Comparison of ENCODE assay signal across 34 cellular contexts in the genomic region with DNA sequence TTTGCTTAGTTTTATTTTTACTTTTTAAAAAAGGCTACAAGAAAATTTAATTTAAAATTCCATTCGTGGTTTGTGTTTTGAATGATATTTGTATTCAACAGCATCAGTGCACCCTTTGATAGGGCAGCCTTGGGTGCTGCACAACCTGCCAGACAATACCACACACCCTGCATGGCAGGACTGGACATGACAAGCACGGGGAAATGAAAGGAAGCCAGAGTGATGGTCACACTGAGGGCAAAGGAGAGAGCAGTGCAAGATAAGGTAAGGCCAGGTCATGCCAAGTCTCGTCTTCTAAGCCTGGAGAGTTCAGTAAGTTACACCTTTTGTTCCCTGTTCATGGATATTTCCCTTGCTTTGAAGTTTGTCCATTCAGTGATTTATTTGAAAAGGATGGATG.
"Had no signal": no experiment of that assay in that cellular context is flagged by ENCODE, and none has a peak within 500 bp of the region (broad histone marks: within the 10 kb centered on the region; RNA-seq: fewer than 3 reads in every experiment).

No MANE protein-coding gene starts in this region.

- DNase-seq: activated B cell treated with CpG ODN at 0.5 μM for 24 hours; activated CD4-positive, alpha-beta memory T cell treated with anti-CD3 and anti-CD28 coated beads for 36 hours; activated CD4-positive, alpha-beta T cell treated with anti-CD3 and anti-CD28 coated beads for 48 hours; activated CD8-positive, alpha-beta memory T cell treated with anti-CD3 and anti-CD28 coated beads, Interleukin-2, amount 10 ng/mL, durations not matched to agents 7 days and 5 days; activated CD8-positive, alpha-beta memory T cell treated with anti-CD3 and anti-CD28 coated beads, Interleukin-2, amount 50 U/mL, for 4 hours; activated CD8-positive, alpha-beta T cell treated with anti-CD3 and anti-CD28 coated beads, Interleukin-2, amount 10 ng/mL, durations not matched to agents 7 days and 5 days; activated effector memory CD4-positive, alpha-beta T cell treated with anti-CD3 and anti-CD28 coated beads, Interleukin-2, amount 50 U/mL, for 16 hours; activated naive CD4-positive, alpha-beta T cell treated with anti-CD3 and anti-CD28 coated beads for 36 hours; activated naive CD8-positive, alpha-beta T cell treated with anti-CD3 and anti-CD28 coated beads for 36 hours; activated naive CD8-positive, alpha-beta T cell treated with anti-CD3 and anti-CD28 coated beads, Interleukin-2, amount 50 U/mL, for 24 hours; activated T-cell treated with anti-CD3 and anti-CD28 coated beads, Interleukin-2, amount 50 U/mL, for 1 hour; activated T-cell treated with anti-CD3 and anti-CD28 coated beads, Interleukin-2, amount 50 U/mL, for 48 hours; adrenal gland; amygdala; aorta; body of pancreas; dorsolateral prefrontal cortex; effector memory CD4-positive, alpha-beta T cell; endodermal cell; foreskin fibroblast; head of caudate nucleus; T-helper 1 cell; T-helper 17 cell; T1000; WERI-Rb-1 had no signal

- H3K4me3 ChIP-seq: adrenal gland, body of pancreas, coronary artery, dorsolateral prefrontal cortex had no signal

- H3K36me3 ChIP-seq: adrenal gland, WERI-Rb-1 had no signal

- H3K4me1 ChIP-seq: adrenal gland, body of pancreas had no signal

- ATAC-seq: activated CD4-positive, CD25-positive, alpha-beta regulatory T cell treated with anti-CD3 and anti-CD28 coated beads, Interleukin-2, amount 50 U/mL, for 24 hours; activated CD8-positive, alpha-beta memory T cell treated with anti-CD3 and anti-CD28 coated beads, Interleukin-2, amount 10 ng/mL, durations not matched to agents 7 days and 5 days; activated CD8-positive, alpha-beta T cell treated with anti-CD3 and anti-CD28 coated beads, Interleukin-2, amount 10 ng/mL, durations not matched to agents 7 days and 5 days; activated naive CD8-positive, alpha-beta T cell treated with anti-CD3 and anti-CD28 coated beads, Interleukin-2, amount 50 U/mL, for 24 hours; body of pancreas; esophagus mucosa; T-helper 17 cell had no signal

- H3K27me3 Mint-ChIP-seq: activated CD4-positive, alpha-beta memory T cell treated with anti-CD3 and anti-CD28 coated beads for 36 hours; activated naive CD4-positive, alpha-beta T cell treated with anti-CD3 and anti-CD28 coated beads, Interleukin-2, amount 50 U/mL, for 24 hours had no signal

- H3K27ac ChIP-seq: adrenal gland, body of pancreas, coronary artery, dorsolateral prefrontal cortex, WERI-Rb-1 had no signal

- H3K4me3 Mint-ChIP-seq: activated B cell treated with CpG ODN at 0.5 μM for 24 hours; activated CD4-positive, alpha-beta memory T cell treated with anti-CD3 and anti-CD28 coated beads for 36 hours; activated CD8-positive, alpha-beta memory T cell treated with anti-CD3 and anti-CD28 coated beads, Interleukin-2, amount 10 ng/mL, durations not matched to agents 7 days and 5 days; activated CD8-positive, alpha-beta T cell treated with anti-CD3 and anti-CD28 coated beads, Interleukin-2, amount 10 ng/mL, durations not matched to agents 7 days and 5 days; activated naive CD4-positive, alpha-beta T cell treated with anti-CD3 and anti-CD28 coated beads for 36 hours; activated naive CD4-positive, alpha-beta T cell treated with anti-CD3 and anti-CD28 coated beads, Interleukin-2, amount 50 U/mL, for 24 hours; activated naive CD8-positive, alpha-beta T cell treated with anti-CD3 and anti-CD28 coated beads for 36 hours; activated naive CD8-positive, alpha-beta T cell treated with anti-CD3 and anti-CD28 coated beads, Interleukin-2, amount 50 U/mL, for 24 hours; activated T-helper 1 cell treated with anti-CD3 and anti-CD28 coated beads, Interleukin-12 subunit alpha, Interleukin-12 subunit beta, Interleukin-2, Interleukin-4 antibody, amounts not matched to agents 30 ng/mL and 10 ng/mL and 1 ng/mL, durations not matched to agents 14 hours and 24 hours and 36 hours; central memory CD8-positive, alpha-beta T cell; dendritic cell treated with granulocyte-macrophage colony-stimulating factor and Interleukin-4, amounts not matched to agents 40 ng/mL and 50 ng/mL, for 4 days; endodermal cell; T-helper 17 cell; T-helper 2 cell treated with Interferon-gamma antibody and Interleukin-4, amounts not matched to agents 5 μg/mL and 100 μg/mL, for 36 hours had no signal

- H3K9me3 Mint-ChIP-seq: activated B cell treated with CpG ODN at 0.5 μM for 24 hours; activated CD4-positive, alpha-beta memory T cell treated with anti-CD3 and anti-CD28 coated beads for 36 hours; activated naive CD4-positive, alpha-beta T cell treated with anti-CD3 and anti-CD28 coated beads for 36 hours; activated naive CD4-positive, alpha-beta T cell treated with anti-CD3 and anti-CD28 coated beads, Interleukin-2, amount 50 U/mL, for 24 hours; activated naive CD8-positive, alpha-beta T cell treated with anti-CD3 and anti-CD28 coated beads for 36 hours; activated naive CD8-positive, alpha-beta T cell treated with anti-CD3 and anti-CD28 coated beads, Interleukin-2, amount 50 U/mL, for 24 hours; activated T-helper 1 cell treated with anti-CD3 and anti-CD28 coated beads, Interleukin-12 subunit alpha, Interleukin-12 subunit beta, Interleukin-2, Interleukin-4 antibody, amounts not matched to agents 30 ng/mL and 10 ng/mL and 1 ng/mL, durations not matched to agents 14 hours and 24 hours and 36 hours; activated T-helper 2 cell treated with anti-CD3 and anti-CD28 coated beads, Interferon-gamma antibody, Interleukin-2, Interleukin-4, amounts not matched to agents 10 μg/mL and 5 μg/mL and 100 μg/mL, durations not matched to agents 14 hours and 24 hours and 36 hours; central memory CD8-positive, alpha-beta T cell; dendritic cell treated with granulocyte-macrophage colony-stimulating factor and Interleukin-4, amounts not matched to agents 40 ng/mL and 50 ng/mL, for 4 days; endodermal cell; T-helper 2 cell treated with Interferon-gamma antibody and Interleukin-4, amounts not matched to agents 5 μg/mL and 100 μg/mL, for 36 hours had no signal

- H3K27me3 ChIP-seq: adrenal gland, body of pancreas had no signal

- H3K36me3 Mint-ChIP-seq: activated CD4-positive, alpha-beta memory T cell treated with anti-CD3 and anti-CD28 coated beads for 36 hours; activated CD8-positive, alpha-beta memory T cell treated with anti-CD3 and anti-CD28 coated beads, Interleukin-2, amount 10 ng/mL, durations not matched to agents 7 days and 5 days; activated naive CD4-positive, alpha-beta T cell treated with anti-CD3 and anti-CD28 coated beads, Interleukin-2, amount 50 U/mL, for 24 hours; activated naive CD8-positive, alpha-beta T cell treated with anti-CD3 and anti-CD28 coated beads for 36 hours had no signal

- H3K4me1 Mint-ChIP-seq: activated B cell treated with CpG ODN at 0.5 μM for 24 hours; activated CD8-positive, alpha-beta memory T cell treated with anti-CD3 and anti-CD28 coated beads, Interleukin-2, amount 10 ng/mL, durations not matched to agents 7 days and 5 days; activated naive CD4-positive, alpha-beta T cell treated with anti-CD3 and anti-CD28 coated beads, Interleukin-2, amount 50 U/mL, for 24 hours; activated naive CD8-positive, alpha-beta T cell treated with anti-CD3 and anti-CD28 coated beads for 36 hours; activated naive CD8-positive, alpha-beta T cell treated with anti-CD3 and anti-CD28 coated beads, Interleukin-2, amount 50 U/mL, for 24 hours; central memory CD8-positive, alpha-beta T cell; T-helper 17 cell had no signal

- H3K9me3 ChIP-seq: adrenal gland, body of pancreas had no signal

- H3K27ac Mint-ChIP-seq: activated B cell treated with CpG ODN at 0.5 μM for 24 hours; activated CD4-positive, alpha-beta memory T cell treated with anti-CD3 and anti-CD28 coated beads for 36 hours; activated CD8-positive, alpha-beta memory T cell treated with anti-CD3 and anti-CD28 coated beads, Interleukin-2, amount 10 ng/mL, durations not matched to agents 7 days and 5 days; activated CD8-positive, alpha-beta T cell treated with anti-CD3 and anti-CD28 coated beads, Interleukin-2, amount 10 ng/mL, durations not matched to agents 7 days and 5 days; activated naive CD4-positive, alpha-beta T cell treated with anti-CD3 and anti-CD28 coated beads for 36 hours; activated naive CD4-positive, alpha-beta T cell treated with anti-CD3 and anti-CD28 coated beads, Interleukin-2, amount 50 U/mL, for 24 hours; activated naive CD8-positive, alpha-beta T cell treated with anti-CD3 and anti-CD28 coated beads for 36 hours; activated naive CD8-positive, alpha-beta T cell treated with anti-CD3 and anti-CD28 coated beads, Interleukin-2, amount 50 U/mL, for 24 hours; activated T-helper 1 cell treated with anti-CD3 and anti-CD28 coated beads, Interleukin-12 subunit alpha, Interleukin-12 subunit beta, Interleukin-2, Interleukin-4 antibody, amounts not matched to agents 30 ng/mL and 10 ng/mL and 1 ng/mL, durations not matched to agents 14 hours and 24 hours and 36 hours; activated T-helper 2 cell treated with anti-CD3 and anti-CD28 coated beads, Interferon-gamma antibody, Interleukin-2, Interleukin-4, amounts not matched to agents 10 μg/mL and 5 μg/mL and 100 μg/mL, durations not matched to agents 14 hours and 24 hours and 36 hours; dendritic cell treated with granulocyte-macrophage colony-stimulating factor and Interleukin-4, amounts not matched to agents 40 ng/mL and 50 ng/mL, for 4 days; endodermal cell; T-helper 17 cell; T-helper 2 cell treated with Interferon-gamma antibody and Interleukin-4, amounts not matched to agents 5 μg/mL and 100 μg/mL, for 36 hours had no signal
